ENCODE assay signal across 8 cellular contexts in the genomic region with DNA sequence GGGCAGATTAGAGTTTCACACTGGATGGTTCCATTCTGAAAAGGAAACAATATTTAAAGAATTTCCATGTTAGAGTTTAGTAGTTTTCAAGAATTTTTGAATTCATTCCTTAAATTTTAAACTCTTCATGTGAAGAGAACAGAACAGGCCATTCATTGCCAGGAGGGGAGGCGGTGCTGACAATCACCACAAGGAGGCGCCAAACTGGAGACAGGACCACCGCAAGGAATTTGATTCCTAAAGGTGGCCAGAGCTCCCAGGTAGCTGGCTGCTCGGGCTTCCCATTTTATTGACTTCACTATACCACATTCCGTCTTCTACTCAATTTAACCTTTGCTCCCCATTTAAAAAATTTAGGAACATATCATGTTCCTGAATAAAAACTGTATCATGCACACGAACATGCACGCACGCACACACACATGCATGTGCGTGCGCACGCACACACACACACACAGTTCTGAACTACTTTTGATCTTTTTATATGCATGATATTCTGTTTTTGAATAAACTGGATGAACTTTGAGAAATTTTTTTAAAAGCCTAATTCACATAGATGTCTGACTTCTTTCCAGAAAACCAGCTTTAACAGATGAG.
DNase-seq lines count a peak whose midpoint lies in the region; ATAC-seq, FAIRE-seq and TF ChIP-seq lines count a peak whose summit lies in the region.

No MANE protein-coding gene starts in this region.

- FAIRE-seq in GM12891 (lab: Jason Lieb, UNC) (peak; percentile 9), urothelium cell line (lab: Jason Lieb, UNC) (no peak)

- no peaks in the 10 kb centered on the region for H3K27me3 Mint-ChIP-seq in WTC11 (ENCODE audit: low read depth)
- peaks cover 3% of the 10 kb centered on the region for H3K27me3 Mint-ChIP-seq in nephron progenitor cell (ENCODE audit: low read depth, poor library complexity)

- H3K4me3 Mint-ChIP-seq in WTC11 (no peak overlapping the region), nephron progenitor cell (no peak overlapping the region)

- ATAC-seq in HG03159 (IDR thresholded peaks at IDR 0.05; ENCODE audit: unreplicated experiment) (peak; percentile 79), WTC11 (peak; percentile 81), HG02588 (IDR thresholded peaks at IDR 0.05; ENCODE audit: unreplicated experiment) (no peak)

- TF ChIP-seq CTCF in WTC11 (IDR thresholded peaks at IDR 0.05): peak; percentile 84
- TF ChIP-seq CTCF in choroid plexus epithelial cell (conservative IDR thresholded peaks at IDR 0.05; ENCODE audit: low read depth, low read length): peak; percentile 51
- peak; percentile 84 for TF ChIP-seq CTCF in nephron progenitor cell (IDR thresholded peaks at IDR 0.05)

- H3K9me3 Mint-ChIP-seq in WTC11: 0 out of 2 replicates have a peak, but pooled peaks cover 2% of the 10 kb centered on the region
- no peaks in the 10 kb centered on the region for H3K9me3 Mint-ChIP-seq in nephron progenitor cell

- H3K4me3 ChIP-seq in choroid plexus epithelial cell (ENCODE audit: low read depth, low read length): no peak overlapping the region

- CTCF ChIA-PET in WTC11 (lab: Charles Lee): interaction anchor here (0.6 to 2.1 kb wide), 26 partner anchors 9 to 969 kb away, joined by 3 to 23 read pairs (median 4); partner anchors contain the start of genes NELL2 and TWF1

- peak; percentile 5 for DNase-seq in GM12891 (ENCODE audit: insufficient read length, low spot score)
- peak; percentile 83 for DNase-seq in WTC11 (ENCODE audit: low spot score)
- peak; percentile 2 for DNase-seq in choroid plexus epithelial cell (ENCODE audit: low read depth)
- peak; percentile 70 for DNase-seq in nephron progenitor cell
- DNase-seq in urothelium cell line (ENCODE audit: low spot score): peak; percentile 37
- no peak for DNase-seq in SKM-1 (lab: John Stamatoyannopoulos, UW; ENCODE audit: unreplicated experiment)

- H3K4me1 Mint-ChIP-seq in WTC11 (peaks cover 19% of the 10 kb centered on the region), nephron progenitor cell (no peaks in the 10 kb centered on the region)

- POLR2A ChIA-PET in WTC11 (lab: Charles Lee): no interaction called here

- H3K36me3 Mint-ChIP-seq in WTC11: peaks cover 5% of the 10 kb centered on the region; the same call in 1 of the 2 replicates
- no peaks in the 10 kb centered on the region for H3K36me3 Mint-ChIP-seq in nephron progenitor cell (ENCODE audit: low read depth)

- H3K27ac Mint-ChIP-seq in WTC11 (no peak overlapping the region), nephron progenitor cell (no peak overlapping the region)

- TF ChIP-seq POLR2A in GM12891 (IDR thresholded peaks at IDR 0.05; ENCODE audit: low read depth, low read length): no peak

TF ChIP-seq in GM12891, 5 proteins besides CTCF, POLR2A, EP300 and RAD21:
- TF ChIP-seq POU2F2 (IDR thresholded peaks at IDR 0.05; ENCODE audit: low read depth, low read length) (no peak), SPI1 (IDR thresholded peaks at IDR 0.05; ENCODE audit: low read depth, low read length) (no peak), TAF1 (IDR thresholded peaks at IDR 0.05; ENCODE audit: low read depth, low read length) (no peak), POLR2AphosphoS5 (IDR thresholded peaks at IDR 0.05; ENCODE audit: low read depth, low read length) (no peak), PAX5 (IDR thresholded peaks at IDR 0.05; ENCODE audit: insufficient read depth, low read length, severe bottlenecking) (no peak)

TF ChIP-seq in WTC11, 78 proteins besides CTCF, POLR2A, EP300 and RAD21:
- no peak for TF ChIP-seq ATF3 (CRISPR knock-in tag; conservative IDR thresholded peaks at IDR 0.05)
- no peak for TF ChIP-seq NFATC4 (CRISPR knock-in tag; IDR thresholded peaks at IDR 0.05)
- TF ChIP-seq RORB (CRISPR knock-in tag; IDR thresholded peaks at IDR 0.05): no peak
- TF ChIP-seq JAZF1 (CRISPR knock-in tag; IDR thresholded peaks at IDR 0.05): no peak
- TF ChIP-seq GTF2I (CRISPR knock-in tag; conservative IDR thresholded peaks at IDR 0.05): no peak
- TF ChIP-seq TEAD1 (CRISPR knock-in tag; IDR thresholded peaks at IDR 0.05): no peak
- TF ChIP-seq ELF4 (CRISPR knock-in tag; IDR thresholded peaks at IDR 0.05; ENCODE audit: low read depth): no peak
- TF ChIP-seq CREM (CRISPR knock-in tag; IDR thresholded peaks at IDR 0.05): no peak
- TF ChIP-seq, protein P1, sequence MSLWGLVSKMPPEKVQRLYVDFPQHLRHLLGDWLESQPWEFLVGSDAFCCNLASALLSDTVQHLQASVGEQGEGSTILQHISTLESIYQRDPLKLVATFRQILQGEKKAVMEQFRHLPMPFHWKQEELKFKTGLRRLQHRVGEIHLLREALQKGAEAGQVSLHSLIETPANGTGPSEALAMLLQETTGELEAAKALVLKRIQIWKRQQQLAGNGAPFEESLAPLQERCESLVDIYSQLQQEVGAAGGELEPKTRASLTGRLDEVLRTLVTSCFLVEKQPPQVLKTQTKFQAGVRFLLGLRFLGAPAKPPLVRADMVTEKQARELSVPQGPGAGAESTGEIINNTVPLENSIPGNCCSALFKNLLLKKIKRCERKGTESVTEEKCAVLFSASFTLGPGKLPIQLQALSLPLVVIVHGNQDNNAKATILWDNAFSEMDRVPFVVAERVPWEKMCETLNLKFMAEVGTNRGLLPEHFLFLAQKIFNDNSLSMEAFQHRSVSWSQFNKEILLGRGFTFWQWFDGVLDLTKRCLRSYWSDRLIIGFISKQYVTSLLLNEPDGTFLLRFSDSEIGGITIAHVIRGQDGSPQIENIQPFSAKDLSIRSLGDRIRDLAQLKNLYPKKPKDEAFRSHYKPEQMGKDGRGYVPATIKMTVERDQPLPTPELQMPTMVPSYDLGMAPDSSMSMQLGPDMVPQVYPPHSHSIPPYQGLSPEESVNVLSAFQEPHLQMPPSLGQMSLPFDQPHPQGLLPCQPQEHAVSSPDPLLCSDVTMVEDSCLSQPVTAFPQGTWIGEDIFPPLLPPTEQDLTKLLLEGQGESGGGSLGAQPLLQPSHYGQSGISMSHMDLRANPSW (CRISPR knock-in tag; conservative IDR thresholded peaks at IDR 0.05; ENCODE audit: low read depth): no peak
- TF ChIP-seq, protein P2, sequence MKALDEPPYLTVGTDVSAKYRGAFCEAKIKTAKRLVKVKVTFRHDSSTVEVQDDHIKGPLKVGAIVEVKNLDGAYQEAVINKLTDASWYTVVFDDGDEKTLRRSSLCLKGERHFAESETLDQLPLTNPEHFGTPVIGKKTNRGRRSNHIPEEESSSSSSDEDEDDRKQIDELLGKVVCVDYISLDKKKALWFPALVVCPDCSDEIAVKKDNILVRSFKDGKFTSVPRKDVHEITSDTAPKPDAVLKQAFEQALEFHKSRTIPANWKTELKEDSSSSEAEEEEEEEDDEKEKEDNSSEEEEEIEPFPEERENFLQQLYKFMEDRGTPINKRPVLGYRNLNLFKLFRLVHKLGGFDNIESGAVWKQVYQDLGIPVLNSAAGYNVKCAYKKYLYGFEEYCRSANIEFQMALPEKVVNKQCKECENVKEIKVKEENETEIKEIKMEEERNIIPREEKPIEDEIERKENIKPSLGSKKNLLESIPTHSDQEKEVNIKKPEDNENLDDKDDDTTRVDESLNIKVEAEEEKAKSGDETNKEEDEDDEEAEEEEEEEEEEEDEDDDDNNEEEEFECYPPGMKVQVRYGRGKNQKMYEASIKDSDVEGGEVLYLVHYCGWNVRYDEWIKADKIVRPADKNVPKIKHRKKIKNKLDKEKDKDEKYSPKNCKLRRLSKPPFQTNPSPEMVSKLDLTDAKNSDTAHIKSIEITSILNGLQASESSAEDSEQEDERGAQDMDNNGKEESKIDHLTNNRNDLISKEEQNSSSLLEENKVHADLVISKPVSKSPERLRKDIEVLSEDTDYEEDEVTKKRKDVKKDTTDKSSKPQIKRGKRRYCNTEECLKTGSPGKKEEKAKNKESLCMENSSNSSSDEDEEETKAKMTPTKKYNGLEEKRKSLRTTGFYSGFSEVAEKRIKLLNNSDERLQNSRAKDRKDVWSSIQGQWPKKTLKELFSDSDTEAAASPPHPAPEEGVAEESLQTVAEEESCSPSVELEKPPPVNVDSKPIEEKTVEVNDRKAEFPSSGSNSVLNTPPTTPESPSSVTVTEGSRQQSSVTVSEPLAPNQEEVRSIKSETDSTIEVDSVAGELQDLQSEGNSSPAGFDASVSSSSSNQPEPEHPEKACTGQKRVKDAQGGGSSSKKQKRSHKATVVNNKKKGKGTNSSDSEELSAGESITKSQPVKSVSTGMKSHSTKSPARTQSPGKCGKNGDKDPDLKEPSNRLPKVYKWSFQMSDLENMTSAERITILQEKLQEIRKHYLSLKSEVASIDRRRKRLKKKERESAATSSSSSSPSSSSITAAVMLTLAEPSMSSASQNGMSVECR (CRISPR knock-in tag; IDR thresholded peaks at IDR 0.05; ENCODE audit: borderline replicate concordance): no peak
- TF ChIP-seq, protein P3, sequence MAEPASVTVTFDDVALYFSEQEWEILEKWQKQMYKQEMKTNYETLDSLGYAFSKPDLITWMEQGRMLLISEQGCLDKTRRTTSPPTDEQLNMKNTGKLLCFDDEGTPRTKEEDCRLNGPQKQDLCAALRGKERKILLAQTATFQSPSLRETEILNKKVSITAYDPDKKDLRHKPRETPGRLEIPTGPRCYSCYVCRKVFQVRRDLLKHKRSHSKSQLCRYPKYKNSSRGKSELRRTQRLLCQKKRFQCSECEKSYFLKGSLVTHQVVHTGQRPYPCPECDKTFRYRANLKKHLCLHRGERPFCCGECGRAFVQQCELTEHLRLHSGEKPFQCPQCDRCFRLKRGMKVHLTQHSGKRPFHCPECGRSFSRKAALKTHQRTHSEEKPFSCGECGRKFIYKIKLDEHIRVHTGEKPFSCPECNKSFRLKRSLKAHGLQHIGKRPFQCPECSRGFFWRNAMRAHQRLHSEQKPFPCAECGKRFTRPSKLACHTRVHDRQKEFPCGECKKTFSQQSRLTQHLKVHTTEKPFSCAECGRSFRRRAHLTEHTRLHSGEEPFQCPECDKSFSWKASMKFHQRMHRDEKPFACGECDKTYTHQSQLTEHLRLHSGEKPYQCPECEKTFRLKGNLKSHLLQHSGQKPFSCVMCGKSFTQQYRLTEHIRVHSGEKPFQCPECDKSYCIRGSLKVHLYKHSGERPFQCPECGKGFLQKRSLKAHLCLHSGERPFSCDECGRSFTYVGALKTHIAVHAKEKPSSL (CRISPR knock-in tag; conservative IDR thresholded peaks at IDR 0.05): no peak
- no peak for TF ChIP-seq ZNF121 (CRISPR knock-in tag; IDR thresholded peaks at IDR 0.05)
- TF ChIP-seq NFE2L1 (CRISPR knock-in tag; IDR thresholded peaks at IDR 0.05): no peak
- no peak for TF ChIP-seq ZNF396 (CRISPR knock-in tag; IDR thresholded peaks at IDR 0.05; ENCODE audit: borderline replicate concordance)
- no peak for TF ChIP-seq ATF1 (CRISPR knock-in tag; IDR thresholded peaks at IDR 0.05)
- no peak for TF ChIP-seq SMAD4 (CRISPR knock-in tag; IDR thresholded peaks at IDR 0.05)
- TF ChIP-seq GRHL2 (CRISPR knock-in tag; IDR thresholded peaks at IDR 0.05; ENCODE audit: insufficient replicate concordance, severe bottlenecking): no peak
TF ChIP-seq in WTC11: peak in this region for 0.
